ENCODE assay signal across 17 cellular contexts in genomic region chr2:233048569-233049193, GRCh38. TPM values are rescaled to one million over a fixed set of nuclear protein-coding genes. Genes with fewer than 3 reads are reported as not detected.
DNase-seq lines count a peak whose midpoint lies in the region; ATAC-seq and TF ChIP-seq lines count a peak whose summit lies in the region.
"Had no signal": no experiment of that assay in that cellular context is flagged by ENCODE, and none has a peak within 500 bp of the region (broad histone marks: within the 10 kb centered on the region; RNA-seq: fewer than 3 reads in every experiment).

No MANE protein-coding gene starts in this region.

- H3K27me3 ChIP-seq in colonic mucosa, result no peaks in the 10 kb centered on the region
- H3K27me3 ChIP-seq: MG63 had no signal

- H3K36me3 Mint-ChIP-seq in type B pancreatic cell, result no peaks in the 10 kb centered on the region
- peaks cover 0 to 2% (median 0%) of the 10 kb centered on the region in 3 donors for H3K36me3 Mint-ChIP-seq in naive thymus-derived CD8-positive, alpha-beta T cell
- H3K36me3 Mint-ChIP-seq: CD8-positive, alpha-beta memory T cell had no signal

- H3K9ac ChIP-seq in colonic mucosa (ENCODE audit: low read depth in 2 of 2, low read length in 2 of 2), result no peak overlapping the region
- H3K9ac ChIP-seq: KMS-11 had no signal

- CTCF ChIA-PET in RWPE1 (lab: Yijun Ruan, JAX), result interaction anchor here (0.6 kb wide), 1 partner anchor 280 kb away, joined by 3 read pairs; no protein-coding TSS in a partner anchor

- H3K4me1 ChIP-seq in colonic mucosa, result no peaks in the 10 kb centered on the region
- H3K4me1 ChIP-seq: BE2C had no signal

- ATAC-seq in naive thymus-derived CD8-positive, alpha-beta T cell, result no peak
- ATAC-seq: HepG2 had no signal

- H3K27ac ChIP-seq in RWPE1 (peak overlapping the region; percentile 86), caudate nucleus (ENCODE audit: low read depth, low read length) (peak overlapping the region; percentile 84), colonic mucosa (no peak overlapping the region)
- H3K27ac ChIP-seq: KMS-11 had no signal

- intact Hi-C loops in colonic mucosa (cut with DNase I), result no loop called here

- H3K4me3 ChIP-seq in colonic mucosa, result no peak overlapping the region
- H3K4me3 ChIP-seq: MG63 had no signal

- H3K4me1 Mint-ChIP-seq in type B pancreatic cell (ENCODE audit: unreplicated experiment), result peaks cover 14% of the 10 kb centered on the region
- H3K4me1 Mint-ChIP-seq in naive thymus-derived CD8-positive, alpha-beta T cell, result peaks cover 2 to 10% (median 8%) of the 10 kb centered on the region in 4 donors

- H3K4me3 Mint-ChIP-seq in type B pancreatic cell, result peak overlapping the region; percentile 41
- H3K4me3 Mint-ChIP-seq in naive thymus-derived CD8-positive, alpha-beta T cell, result no peak overlapping the region

- POLR2A ChIA-PET in RWPE1 (lab: Yijun Ruan, JAX; ENCODE audit: low non-redundant PET), result no interaction called here
- POLR2A ChIA-PET in naive thymus-derived CD8-positive, alpha-beta T cell (lab: Charles Lee), result interaction anchor here (0.5 to 3.0 kb wide), 2 partner anchors 12 to 40 kb away, joined by 5 to 12 read pairs; partner anchors contain the start of gene INPP5D

- DNase-seq in RWPE1 (ENCODE audit: low spot score) (no peak), caudate nucleus (lab: John Stamatoyannopoulos, UW) (peak in 3 of 61 donors; percentile 15 to 39 (median 34)), mesenteric fat pad (ENCODE audit: low spot score) (peak; percentile 82), type B pancreatic cell (ENCODE audit: extremely low spot score, unreplicated experiment) (no peak), glomerular visceral epithelial cell (ENCODE audit: extremely low spot score) (no peak), colonic mucosa (no peak)
- no peak for DNase-seq in naive thymus-derived CD8-positive, alpha-beta T cell
- DNase-seq: BE2C, MG63, NCI-H1092 treated with DMSO at 0.1 percent for 48 hours, NCI-H187, NCI-H69, Right ventricle myocardium superior had no signal

- TF ChIP-seq CTCF in RWPE1 (conservative IDR thresholded peaks at IDR 0.05; ENCODE audit: low read depth) (no peak), type B pancreatic cell (conservative IDR thresholded peaks at IDR 0.05) (no peak), colonic mucosa (IDR thresholded peaks at IDR 0.05) (no peak)

- peak overlapping the region; percentile 26 for H3K27ac Mint-ChIP-seq in type B pancreatic cell
- H3K27ac Mint-ChIP-seq in naive thymus-derived CD8-positive, alpha-beta T cell, result peak overlapping the region in 1 of 10 donors; percentile 70

- peaks cover 52% of the 10 kb centered on the region for H3K27me3 Mint-ChIP-seq in type B pancreatic cell
- peaks cover 0 to 4% (median 0%) of the 10 kb centered on the region in 5 donors for H3K27me3 Mint-ChIP-seq in naive thymus-derived CD8-positive, alpha-beta T cell

- peaks cover 6% of the 10 kb centered on the region for H3K9me3 Mint-ChIP-seq in type B pancreatic cell
- H3K9me3 Mint-ChIP-seq in naive thymus-derived CD8-positive, alpha-beta T cell, result no peaks in the 10 kb centered on the region
- H3K9me3 Mint-ChIP-seq: CD8-positive, alpha-beta memory T cell had no signal

- H3K36me3 ChIP-seq in colonic mucosa, result no peaks in the 10 kb centered on the region
- H3K36me3 ChIP-seq: BE2C, MG63 had no signal

- H3K9me3 ChIP-seq in colonic mucosa, result no peaks in the 10 kb centered on the region
- H3K9me3 ChIP-seq: BE2C, MG63 had no signal

RNA-seq across cellular contexts. Expression of gene INPP5D, which starts 11.5 kb away (rescaled TPM):
- 28.8 TPM for total RNA-seq in mesenteric fat pad
- 18.3 and 40.8 TPM in 2 replicates for total RNA-seq in type B pancreatic cell (ENCODE audit: low replicate concordance)
- total RNA-seq in naive thymus-derived CD8-positive, alpha-beta T cell, result 100 to 1,000 TPM; 123 to 124 TPM
- 10 to 100 TPM; 36.4 to 88.3 (median 44.7) TPM for polyA plus RNA-seq in naive thymus-derived CD8-positive, alpha-beta T cell
- total RNA-seq in colonic mucosa, result 1 to 10 TPM; 6.5 to 7.1 TPM
- total RNA-seq: Daoy had no signal

RNA-seq across cellular contexts. Expression of gene NEU2, which starts 16.2 kb away (rescaled TPM):
- total RNA-seq in mesenteric fat pad (not detected), type B pancreatic cell (ENCODE audit: low replicate concordance) (0.33 TPM in 1 of 2 replicates, not detected in the other), colonic mucosa (not detected)
- total RNA-seq in naive thymus-derived CD8-positive, alpha-beta T cell, result not detected
- not detected for polyA plus RNA-seq in naive thymus-derived CD8-positive, alpha-beta T cell
- total RNA-seq: CD8-positive, alpha-beta memory T cell; Daoy; HepG2; Right ventricle myocardium superior had no signal
- polyA plus RNA-seq: CD8-positive, alpha-beta memory T cell; HepG2 had no signal

RNA-seq across cellular contexts. Expression of gene NGEF, which starts 35.6 kb away (rescaled TPM):
- total RNA-seq in mesenteric fat pad (0.35 TPM), type B pancreatic cell (ENCODE audit: low replicate concordance) (20.7 and 77.3 TPM in 2 replicates), colonic mucosa (10 to 100 TPM; 25.6 to 34.0 TPM)
- not detected for total RNA-seq in naive thymus-derived CD8-positive, alpha-beta T cell
- polyA plus RNA-seq in naive thymus-derived CD8-positive, alpha-beta T cell, result not detected
- total RNA-seq: Right ventricle myocardium superior had no signal
- polyA plus RNA-seq: CD8-positive, alpha-beta memory T cell had no signal

Comparison
In these comparisons a context has a peak if more than half of its experiments do, and no peak if none do; other contexts are left out.
1. RNA of gene NGEF, which starts 35.6 kb away (total RNA-seq): 25.6 to 34.0 TPM in colonic mucosa and 20.7 to 77.3 TPM in type B pancreatic cell; 0.35 TPM in mesenteric fat pad (single experiment) and not detected in naive thymus-derived CD8-positive, alpha-beta T cell; every median in the first group is over 10 times any median in the second.